ENCODE assay signal across 29 cellular contexts in genomic region chr5:65739162-65739561, GRCh38.
"Had no signal": no experiment of that assay in that cellular context is flagged by ENCODE, and none has a peak within 500 bp of the region (broad histone marks: within the 10 kb centered on the region; RNA-seq: fewer than 3 reads in every experiment).

No MANE protein-coding gene starts in this region.

- H3K27ac ChIP-seq: colonic mucosa, coronary artery, dorsolateral prefrontal cortex, epithelial cell of prostate, esophagus muscularis mucosa, esophagus squamous epithelium, foreskin keratinocyte, gastrocnemius medialis, gastroesophageal sphincter, heart left ventricle, heart right ventricle had no signal

- H3K27me3 ChIP-seq: colonic mucosa, dorsolateral prefrontal cortex, esophagus muscularis mucosa, esophagus squamous epithelium, foreskin keratinocyte, gastrocnemius medialis, gastroesophageal sphincter, heart left ventricle, heart right ventricle had no signal

- H3K27ac Mint-ChIP-seq: dendritic cell treated with granulocyte-macrophage colony-stimulating factor and Interleukin-4, amounts not matched to agents 40 ng/mL and 50 ng/mL, for 4 days; effector memory CD8-positive, alpha-beta T cell; endodermal cell had no signal

- ATAC-seq: effector memory CD8-positive, alpha-beta T cell; esophagus mucosa; foreskin keratinocyte; gastrocnemius medialis; gastroesophageal sphincter; heart left ventricle; heart right ventricle had no signal

- FAIRE-seq: colon, endometrium, endothelial cell of umbilical vein, frontal cortex had no signal

- H3K9me3 Mint-ChIP-seq: effector memory CD8-positive, alpha-beta T cell; endodermal cell had no signal

- H3K27me3 Mint-ChIP-seq: dendritic cell treated with granulocyte-macrophage colony-stimulating factor and Interleukin-4, amounts not matched to agents 40 ng/mL and 50 ng/mL, for 4 days; effector memory CD8-positive, alpha-beta T cell had no signal

- H3K9me3 ChIP-seq: colonic mucosa, esophagus muscularis mucosa, esophagus squamous epithelium, gastrocnemius medialis, gastroesophageal sphincter, heart left ventricle, heart right ventricle had no signal

- H3K36me3 ChIP-seq: colonic mucosa, esophagus muscularis mucosa, esophagus squamous epithelium, gastrocnemius medialis, gastroesophageal sphincter, heart left ventricle, heart right ventricle had no signal

- H3K4me1 ChIP-seq: colonic mucosa, esophagus muscularis mucosa, esophagus squamous epithelium, gastrocnemius medialis, gastroesophageal sphincter had no signal

- H3K4me3 Mint-ChIP-seq: dendritic cell treated with granulocyte-macrophage colony-stimulating factor and Interleukin-4, amounts not matched to agents 40 ng/mL and 50 ng/mL, for 4 days; effector memory CD8-positive, alpha-beta T cell; endodermal cell had no signal

- DNase-seq: colonic mucosa; cortex of kidney; dermis blood vessel endothelial cell; dorsolateral prefrontal cortex; effector CD4-positive, alpha-beta T cell; effector CD8-positive, alpha-beta T cell; effector memory CD4-positive, alpha-beta T cell; effector memory CD8-positive, alpha-beta T cell; endodermal cell; erythroblast; esophagus squamous epithelium; foreskin fibroblast; foreskin keratinocyte; foreskin melanocyte; gastrocnemius medialis; glutamatergic neuron; head of caudate nucleus; heart left ventricle; heart right ventricle had no signal

- H3K4me3 ChIP-seq: colonic mucosa, coronary artery, dorsolateral prefrontal cortex, esophagus muscularis mucosa, esophagus squamous epithelium, gastrocnemius medialis, gastroesophageal sphincter, heart left ventricle, heart right ventricle had no signal
